ENCODE assay signal across 17 cellular contexts in the genomic region with DNA sequence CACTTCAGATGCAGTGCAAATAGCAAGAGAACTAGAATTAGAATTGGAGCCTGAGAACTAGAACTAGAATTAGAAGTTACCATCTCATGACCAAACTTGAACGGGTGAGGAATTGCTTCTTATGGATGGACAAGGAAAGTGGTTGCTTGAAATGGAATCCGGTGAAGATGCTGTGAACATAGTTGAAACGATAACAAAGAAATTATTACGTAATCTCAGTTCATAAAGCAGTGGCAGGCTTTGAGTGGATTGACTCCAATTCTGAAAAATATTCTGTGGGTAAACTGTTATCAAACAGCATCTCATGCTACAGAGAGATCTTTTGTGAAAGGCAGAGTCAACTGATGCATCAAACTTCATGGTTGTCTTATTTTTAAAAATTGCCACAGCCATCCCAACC. TPM values are rescaled to one million over a fixed set of nuclear protein-coding genes. Genes with fewer than 3 reads are reported as not detected.
DNase-seq lines count a peak whose midpoint lies in the region; ATAC-seq, FAIRE-seq and TF ChIP-seq lines count a peak whose summit lies in the region.
"Had no signal": no experiment of that assay in that cellular context is flagged by ENCODE, and none has a peak within 500 bp of the region (broad histone marks: within the 10 kb centered on the region; RNA-seq: fewer than 3 reads in every experiment).

No MANE protein-coding gene starts in this region.

- H3K4me1 ChIP-seq in ACC112 (ENCODE audit: control insufficient read depth, insufficient read depth, low read length, unreplicated experiment) (peaks cover 29% of the 10 kb centered on the region), GM23248 (ENCODE audit: insufficient read depth) (peaks cover 27% of the 10 kb centered on the region), K562 (replicated peaks in 1 of 2; ENCODE audit: control insufficient read depth in 2 of 2, insufficient read depth in 2 of 2, low read length in 2 of 2) (no peaks in the 10 kb centered on the region), neuronal stem cell (ENCODE audit: control insufficient read depth in 2 of 2, insufficient read depth in 1 of 2, low read depth in 1 of 2, low read length in 2 of 2) (peaks cover 0 to 5% of the 10 kb centered on the region in 2 donors)

- no peak for TF ChIP-seq CTCF in K562 (IDR thresholded peaks at IDR 0.05 in 2 of 3, conservative IDR thresholded peaks at IDR 0.05 in 1 of 3; ENCODE audit: insufficient read depth in 2 of 3, low read depth in 1 of 3, low read length in 3 of 3)

- H2BK15ac ChIP-seq in neuronal stem cell (ENCODE audit: low read length), result no peak overlapping the region

- H3K9me1 ChIP-seq in K562 (ENCODE audit: control insufficient read depth, insufficient read depth, low read length), result no peaks in the 10 kb centered on the region

- no peak for FAIRE-seq in K562 (lab: Jason Lieb, UNC)
- FAIRE-seq: A204.1, GM12878, H54, HTR-8/SVneo had no signal

- no peaks in the 10 kb centered on the region for H3K36me3 ChIP-seq in ACC112 (ENCODE audit: insufficient read depth, low read length)
- no peaks in the 10 kb centered on the region for H3K36me3 ChIP-seq in GM23248 (ENCODE audit: low read depth)
- no peaks in the 10 kb centered on the region for H3K36me3 ChIP-seq in K562 (ENCODE audit: control insufficient read depth, insufficient read depth, low read length)
- H3K36me3 ChIP-seq in neuronal stem cell (replicated peaks in 1 of 2; ENCODE audit: control insufficient read depth in 2 of 2, insufficient read depth in 2 of 2, low read length in 2 of 2), result no peaks in the 10 kb centered on the region
- H3K36me3 ChIP-seq: BLaER1 treated with 17β-estradiol and CSF1 and Interleukin-3, amounts not matched to agents 10 nM and 100 nM had no signal

- H2AFZ ChIP-seq in ACC112 (ENCODE audit: low read length, unreplicated experiment) (peak overlapping the region; percentile 50), GM23248 (peak overlapping the region; percentile 40; the same call in 1 of the 2 replicates), K562 (ENCODE audit: low read depth, low read length) (no peak overlapping the region), neuronal stem cell (ENCODE audit: low read length) (no peak overlapping the region)

- WGBS in GM23248 (ENCODE audit: low coverage in 1 of 2, low lambda C conversion rate in 2 of 2, missing lambda C conversion rate in 2 of 2), 2 experiments, result 56 to 61% methylated on average over 4 of the region's 4 CpGs
- WGBS in K562 (ENCODE audit: insufficient coverage, low coverage, missing lambda C conversion rate), result 0% methylated on average over 2 of the region's 4 CpGs
- no CpG with 5 or more reads among the region's 4 CpGs for WGBS in neuronal stem cell (ENCODE audit: extremely low coverage in 2 of 2, insufficient read length in 2 of 2, insufficient replicate concordance in 1 of 2), 2 donors

- no peak overlapping the region for H2BK12ac ChIP-seq in neuronal stem cell (ENCODE audit: low read length)

- H3K14ac ChIP-seq in neuronal stem cell (ENCODE audit: low read length), result no peak overlapping the region

- POLR2A ChIA-PET in K562 (lab: Yijun Ruan, JAX), result no interaction called here

- H3K4me3 ChIP-seq in ACC112 (ENCODE audit: low read depth, low read length) (no peak overlapping the region), GM23248 (no peak overlapping the region), K562 (no peak overlapping the region), neuronal stem cell (ENCODE audit: low read length in 2 of 2) (no peak overlapping the region)
- H3K4me3 ChIP-seq: BLaER1 treated with 17β-estradiol and CSF1 and Interleukin-3, amounts not matched to agents 10 nM and 100 nM; GM12878 had no signal

- H4K8ac ChIP-seq in neuronal stem cell (ENCODE audit: low read depth, low read length), result no peak overlapping the region

- no peak overlapping the region for H4K91ac ChIP-seq in neuronal stem cell (ENCODE audit: low read depth, low read length, poor library complexity)

- H3K18ac ChIP-seq in neuronal stem cell (ENCODE audit: low read length), result no peak overlapping the region

- no peak for TF ChIP-seq EP300 in K562 (IDR thresholded peaks at IDR 0.05; ENCODE audit: low read length)

- H2BK5ac ChIP-seq in neuronal stem cell (ENCODE audit: low read length), result no peak overlapping the region

- H3K79me2 ChIP-seq in ACC112 (ENCODE audit: control insufficient read depth, insufficient read depth, low read length, unreplicated experiment) (no peaks in the 10 kb centered on the region), GM23248 (ENCODE audit: insufficient read depth) (no peaks in the 10 kb centered on the region), K562 (ENCODE audit: control insufficient read depth, insufficient read depth, low read length) (no peaks in the 10 kb centered on the region)

- CTCF ChIA-PET in K562 (lab: Yijun Ruan, JAX; ENCODE audit: low intra/inter-chr PET ratio), result no interaction called here

- no peak for DNase-seq in GM23248
- DNase-seq in K562 (ENCODE audit: extremely low read depth in 1 of 4, low spot score in 3 of 4), result no peak
- no peak for DNase-seq in iPS-NIHi7 (ENCODE audit: extremely low spot score)
- DNase-seq in neuronal stem cell (ENCODE audit: low spot score), result no peak
- no peak for DNase-seq in HCEC 1CT
- DNase-seq: CD8-positive, alpha-beta T cell; DMS 273 treated with DMSO at 0.1 percent for 48 hours; DMS53; DND-41; HFFc6 had no signal

- no peak overlapping the region for H3K27ac ChIP-seq in ACC112 (ENCODE audit: low read depth, low read length)
- no peak overlapping the region for H3K27ac ChIP-seq in GM23248
- H3K27ac ChIP-seq in K562 (ENCODE audit: extremely low read depth, low read depth, low read length), result no peak overlapping the region
- no peak overlapping the region for H3K27ac ChIP-seq in neuronal stem cell (replicated peaks; ENCODE audit: low read length)
- H3K27ac ChIP-seq: BLaER1 treated with 17β-estradiol and CSF1 and Interleukin-3, amounts not matched to agents 10 nM and 100 nM had no signal

- no peak overlapping the region for H2AK5ac ChIP-seq in neuronal stem cell (ENCODE audit: low read depth, low read length)

- BruUV-seq in K562 (replicated peaks; lab: Mats Ljungman, UMichigan), result no TSS peak

- H3K23ac ChIP-seq in neuronal stem cell (ENCODE audit: low read depth, low read length, poor library complexity), result no peak overlapping the region

- H2BK120ac ChIP-seq in neuronal stem cell (ENCODE audit: low read depth, low read length), result no peak overlapping the region

- in situ Hi-C loops in GM23248 (cut with MboI), result no loop called here
- in situ Hi-C loops in K562 (cut with MboI), result no loop called here

- no peak for TF ChIP-seq POLR2A in K562 (conservative IDR thresholded peaks at IDR 0.05)

- no peak for TF ChIP-seq RAD21 in K562 (CRISPR knock-in tag; conservative IDR thresholded peaks at IDR 0.05 in 1 of 2, IDR thresholded peaks at IDR 0.05 in 1 of 2)

- no peaks in the 10 kb centered on the region for H3K9me2 ChIP-seq in GM23248 (ENCODE audit: insufficient read depth)

- no peak overlapping the region for H3K4me2 ChIP-seq in GM23248 (ENCODE audit: unreplicated experiment)
- H3K4me2 ChIP-seq in K562 (ENCODE audit: insufficient read depth, low read length), result no peak overlapping the region
- H3K4me2 ChIP-seq in neuronal stem cell (ENCODE audit: insufficient read depth, low read length, poor library complexity, severe bottlenecking), result no peak overlapping the region
- H3K4me2 ChIP-seq: BLaER1 treated with 17β-estradiol and CSF1 and Interleukin-3, amounts not matched to agents 10 nM and 100 nM had no signal

- H3K27me3 ChIP-seq in ACC112 (ENCODE audit: insufficient read depth, low read length), result no peaks in the 10 kb centered on the region
- H3K27me3 ChIP-seq in GM23248 (replicated peaks; ENCODE audit: insufficient read depth), result no peaks in the 10 kb centered on the region
- no peaks in the 10 kb centered on the region for H3K27me3 ChIP-seq in K562 (ENCODE audit: control insufficient read depth in 2 of 2, insufficient read depth in 2 of 2, low read length in 2 of 2)
- H3K27me3 ChIP-seq in neuronal stem cell (ENCODE audit: control insufficient read depth in 3 of 3, insufficient read depth in 3 of 3, low read depth in 1 of 3, low read length in 3 of 3), result no peaks in the 10 kb centered on the region
- H3K27me3 ChIP-seq: BLaER1 treated with 17β-estradiol and CSF1 and Interleukin-3, amounts not matched to agents 10 nM and 100 nM had no signal

- H3F3A ChIP-seq in GM23248 (ENCODE audit: insufficient read depth), result peaks cover 20% of the 10 kb centered on the region

- H3K9me3 ChIP-seq in GM23248 (ENCODE audit: low read depth) (no peaks in the 10 kb centered on the region), K562 (replicated peaks; ENCODE audit: control insufficient read depth, insufficient read depth, low read depth, low read length) (no peaks in the 10 kb centered on the region), neuronal stem cell (replicated peaks in 1 of 2; ENCODE audit: control insufficient read depth in 2 of 2, insufficient read depth in 1 of 2, low read depth in 1 of 2, low read length in 2 of 2) (no peaks in the 10 kb centered on the region)

- intact Hi-C loops in K562 (cut with micrococcal nuclease), result no loop called here

- H3K9ac ChIP-seq in GM23248 (no peak overlapping the region), K562 (ENCODE audit: insufficient read depth in 1 of 2, low read depth in 2 of 2, low read length in 2 of 2) (no peak overlapping the region), neuronal stem cell (ENCODE audit: low read depth, low read length, poor library complexity) (no peak overlapping the region)
- H3K9ac ChIP-seq: BLaER1 treated with 17β-estradiol and CSF1 and Interleukin-3, amounts not matched to agents 10 nM and 100 nM had no signal

- ATAC-seq in K562, result no peak
- ATAC-seq: CD8-positive, alpha-beta T cell; GM12878; HCT116 had no signal

- no peak overlapping the region for H3K4ac ChIP-seq in neuronal stem cell (ENCODE audit: low read length)

- H4K20me1 ChIP-seq in GM23248 (ENCODE audit: insufficient read depth) (no peaks in the 10 kb centered on the region), K562 (replicated peaks; ENCODE audit: control insufficient read depth, insufficient read depth, low read length) (no peaks in the 10 kb centered on the region)
- H4K20me1 ChIP-seq: BLaER1 treated with 17β-estradiol and CSF1 and Interleukin-3, amounts not matched to agents 10 nM and 100 nM had no signal

- no peaks in the 10 kb centered on the region for H3K79me1 ChIP-seq in neuronal stem cell (ENCODE audit: low read depth, low read length)

RNA-seq across cellular contexts. Expression of a gene that starts 48.0 kb away (rescaled TPM):
- total RNA-seq in GM23248 (2014; rRNA removed; shearing (Covaris generic)), result 42.6 and 43.1 TPM in 2 replicates
- polyA plus RNA-seq in GM23248 (2016; fragmentation: Nextera tagmentation; extraction: Ambion mirVana) (19.7 and 21.2 TPM in 2 replicates), K562 (2011; rRNA removed) (20.4 and 21.1 TPM in 2 replicates), K562 (2014; fragmentation: Illumina TruSeq; extraction: Trizol) (20.8 and 23.1 TPM in 2 replicates), K562 (2014; fragmentation: Nextera tagmentation; extraction: Ambion mirVana) (1 to 10 TPM; 4.7 to 5.2 TPM), K562 (2014; rRNA removed) (13.0 and 13.4 TPM in 2 replicates)
- total RNA-seq in K562 (2011; cell fraction: chromatin; rRNA removed; ENCODE audit: low replicate concordance), result 26.8 and 51.3 TPM in 2 replicates
- total RNA-seq in K562 (2011; cell fraction: nucleolus; rRNA removed), result 11.5 and 15.0 TPM in 2 replicates
- 19.8 and 21.6 TPM in 2 replicates for total RNA-seq in K562 (2011; cell fraction: nucleoplasm; rRNA removed)
- total RNA-seq in K562 (2014; rRNA removed) (14.3 and 15.5 TPM in 2 replicates), K562 (2014; rRNA removed; fragmentation: Illumina TruSeq; extraction: Trizol) (18.7 and 19.7 TPM in 2 replicates), K562 (2015; rRNA removed; fragmentation: Illumina TruSeq; extraction: Trizol) (22.1 and 25.0 TPM in 2 replicates), K562 (2021) (20.8 and 22.2 TPM in 2 replicates)
- polyA plus RNA-seq in K562 (2011; cell fraction: cytosol; rRNA removed), result 9.6 and 14.7 TPM in 2 replicates
- 9.6 and 17.2 TPM in 2 replicates for polyA plus RNA-seq in K562 (2011; cell fraction: nucleus; rRNA removed)
- 9.6 and 11.8 TPM in 2 replicates for polyA plus RNA-seq in K562 (2012)
- polyA minus RNA-seq in K562 (2011; rRNA and poly(A)+ RNA removed), result 57.1 and 60.2 TPM in 2 replicates
- polyA minus RNA-seq in K562 (2011; cell fraction: cytosol; rRNA and poly(A)+ RNA removed), result 22.4 and 33.8 TPM in 2 replicates
- polyA minus RNA-seq in K562 (2011; cell fraction: nucleus; rRNA and poly(A)+ RNA removed), result 16.8 and 31.2 TPM in 2 replicates
- polyA plus RNA-seq in neuronal stem cell (2013, experiment 1 of 2), result 52.8 TPM
- 57.4 TPM for polyA plus RNA-seq in neuronal stem cell (2013, experiment 2 of 2)

Comparison
In these comparisons a context has a peak if more than half of its experiments do, and no peak if none do; other contexts are left out.
1. H2AFZ ChIP-seq: peak in ACC112 (single experiment) and GM23248 (single experiment); none in K562 (single experiment) and neuronal stem cell (single experiment).